1 cellular context compared by ENCODE assay signal in genomic region chr10:68720793-68721672, GRCh38.
A peak's percentile ranks its signal among the peaks of the same experiment; 100 is the strongest.
TF ChIP-seq lines count a peak whose summit lies in the region.

A gene with protein sequence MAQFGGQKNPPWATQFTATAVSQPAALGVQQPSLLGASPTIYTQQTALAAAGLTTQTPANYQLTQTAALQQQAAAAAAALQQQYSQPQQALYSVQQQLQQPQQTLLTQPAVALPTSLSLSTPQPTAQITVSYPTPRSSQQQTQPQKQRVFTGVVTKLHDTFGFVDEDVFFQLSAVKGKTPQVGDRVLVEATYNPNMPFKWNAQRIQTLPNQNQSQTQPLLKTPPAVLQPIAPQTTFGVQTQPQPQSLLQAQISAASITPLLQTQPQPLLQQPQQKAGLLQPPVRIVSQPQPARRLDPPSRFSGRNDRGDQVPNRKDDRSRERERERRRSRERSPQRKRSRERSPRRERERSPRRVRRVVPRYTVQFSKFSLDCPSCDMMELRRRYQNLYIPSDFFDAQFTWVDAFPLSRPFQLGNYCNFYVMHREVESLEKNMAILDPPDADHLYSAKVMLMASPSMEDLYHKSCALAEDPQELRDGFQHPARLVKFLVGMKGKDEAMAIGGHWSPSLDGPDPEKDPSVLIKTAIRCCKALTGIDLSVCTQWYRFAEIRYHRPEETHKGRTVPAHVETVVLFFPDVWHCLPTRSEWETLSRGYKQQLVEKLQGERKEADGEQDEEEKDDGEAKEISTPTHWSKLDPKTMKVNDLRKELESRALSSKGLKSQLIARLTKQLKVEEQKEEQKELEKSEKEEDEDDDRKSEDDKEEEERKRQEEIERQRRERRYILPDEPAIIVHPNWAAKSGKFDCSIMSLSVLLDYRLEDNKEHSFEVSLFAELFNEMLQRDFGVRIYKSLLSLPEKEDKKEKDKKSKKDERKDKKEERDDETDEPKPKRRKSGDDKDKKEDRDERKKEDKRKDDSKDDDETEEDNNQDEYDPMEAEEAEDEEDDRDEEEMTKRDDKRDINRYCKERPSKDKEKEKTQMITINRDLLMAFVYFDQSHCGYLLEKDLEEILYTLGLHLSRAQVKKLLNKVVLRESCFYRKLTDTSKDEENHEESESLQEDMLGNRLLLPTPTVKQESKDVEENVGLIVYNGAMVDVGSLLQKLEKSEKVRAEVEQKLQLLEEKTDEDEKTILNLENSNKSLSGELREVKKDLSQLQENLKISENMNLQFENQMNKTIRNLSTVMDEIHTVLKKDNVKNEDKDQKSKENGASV (plus strand): TSS chr10:68721239. CDS start chr10:68722505, 1,266 bp downstream.

TF ChIP-seq in K562, 482 proteins besides CTCF, POLR2A, EP300 and RAD21 (continued from another document and continues in another):
- TF ChIP-seq, protein P1, sequence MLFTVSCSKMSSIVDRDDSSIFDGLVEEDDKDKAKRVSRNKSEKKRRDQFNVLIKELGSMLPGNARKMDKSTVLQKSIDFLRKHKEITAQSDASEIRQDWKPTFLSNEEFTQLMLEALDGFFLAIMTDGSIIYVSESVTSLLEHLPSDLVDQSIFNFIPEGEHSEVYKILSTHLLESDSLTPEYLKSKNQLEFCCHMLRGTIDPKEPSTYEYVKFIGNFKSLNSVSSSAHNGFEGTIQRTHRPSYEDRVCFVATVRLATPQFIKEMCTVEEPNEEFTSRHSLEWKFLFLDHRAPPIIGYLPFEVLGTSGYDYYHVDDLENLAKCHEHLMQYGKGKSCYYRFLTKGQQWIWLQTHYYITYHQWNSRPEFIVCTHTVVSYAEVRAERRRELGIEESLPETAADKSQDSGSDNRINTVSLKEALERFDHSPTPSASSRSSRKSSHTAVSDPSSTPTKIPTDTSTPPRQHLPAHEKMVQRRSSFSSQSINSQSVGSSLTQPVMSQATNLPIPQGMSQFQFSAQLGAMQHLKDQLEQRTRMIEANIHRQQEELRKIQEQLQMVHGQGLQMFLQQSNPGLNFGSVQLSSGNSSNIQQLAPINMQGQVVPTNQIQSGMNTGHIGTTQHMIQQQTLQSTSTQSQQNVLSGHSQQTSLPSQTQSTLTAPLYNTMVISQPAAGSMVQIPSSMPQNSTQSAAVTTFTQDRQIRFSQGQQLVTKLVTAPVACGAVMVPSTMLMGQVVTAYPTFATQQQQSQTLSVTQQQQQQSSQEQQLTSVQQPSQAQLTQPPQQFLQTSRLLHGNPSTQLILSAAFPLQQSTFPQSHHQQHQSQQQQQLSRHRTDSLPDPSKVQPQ (CRISPR knock-in tag; IDR thresholded peaks at IDR 0.05; ENCODE audit: borderline replicate concordance): no peak
- TF ChIP-seq PURB (CRISPR knock-in tag; IDR thresholded peaks at IDR 0.05; ENCODE audit: low read depth) (no peak), ZNF184 (CRISPR knock-in tag; IDR thresholded peaks at IDR 0.05) (no peak), USF1 (CRISPR knock-in tag; IDR thresholded peaks at IDR 0.05) (peak; percentile 92), DIDO1 (tag; IDR thresholded peaks at IDR 0.05; ENCODE audit: low read depth) (no peak), ZNF431 (CRISPR knock-in tag; IDR thresholded peaks at IDR 0.05) (no peak), SMAD3 (CRISPR knock-in tag; conservative IDR thresholded peaks at IDR 0.05) (no peak; the same call in 1 of the 2 replicates), ZNF75A (CRISPR knock-in tag; IDR thresholded peaks at IDR 0.05) (no peak), ARID3A (IDR thresholded peaks at IDR 0.05; ENCODE audit: borderline replicate concordance, low read depth, low read length) (no peak), SMARCA5 (IDR thresholded peaks at IDR 0.05) (no peak), BCL6 (CRISPR knock-in tag; IDR thresholded peaks at IDR 0.05) (no peak), SLC30A9 (CRISPR knock-in tag; IDR thresholded peaks at IDR 0.05) (no peak), NEUROD1 (IDR thresholded peaks at IDR 0.05; ENCODE audit: borderline replicate concordance, low read depth, low read length, partially characterized antibody) (peak; percentile 51), BACH1 (tag; IDR thresholded peaks at IDR 0.05) (peak; percentile 76; the same call in 1 of the 2 replicates), PPARD (CRISPR knock-in tag; IDR thresholded peaks at IDR 0.05) (no peak), ZNF282 (CRISPR knock-in tag; IDR thresholded peaks at IDR 0.05) (no peak), GATAD2A (IDR thresholded peaks at IDR 0.05) (peak; percentile 84; the same call in 1 of the 2 replicates), ZNF449 (CRISPR knock-in tag; IDR thresholded peaks at IDR 0.05) (0 out of 2 replicates have a peak, but pooled peaks have one; percentile 70), PHTF2 (CRISPR knock-in tag; IDR thresholded peaks at IDR 0.05) (no peak), NRF1 (conservative IDR thresholded peaks at IDR 0.05 in 1 of 2, IDR thresholded peaks at IDR 0.05 in 1 of 2) (peak; percentile 94 to 95), MEF2D (tag; conservative IDR thresholded peaks at IDR 0.05; ENCODE audit: low read depth) (no peak; the same call in 1 of the 2 replicates), PHB (CRISPR knock-in tag; IDR thresholded peaks at IDR 0.05) (no peak), CCAR2 (IDR thresholded peaks at IDR 0.05; ENCODE audit: low read depth, low read length) (no peak), KHSRP (IDR thresholded peaks at IDR 0.05) (no peak)
- TF ChIP-seq, protein P2, sequence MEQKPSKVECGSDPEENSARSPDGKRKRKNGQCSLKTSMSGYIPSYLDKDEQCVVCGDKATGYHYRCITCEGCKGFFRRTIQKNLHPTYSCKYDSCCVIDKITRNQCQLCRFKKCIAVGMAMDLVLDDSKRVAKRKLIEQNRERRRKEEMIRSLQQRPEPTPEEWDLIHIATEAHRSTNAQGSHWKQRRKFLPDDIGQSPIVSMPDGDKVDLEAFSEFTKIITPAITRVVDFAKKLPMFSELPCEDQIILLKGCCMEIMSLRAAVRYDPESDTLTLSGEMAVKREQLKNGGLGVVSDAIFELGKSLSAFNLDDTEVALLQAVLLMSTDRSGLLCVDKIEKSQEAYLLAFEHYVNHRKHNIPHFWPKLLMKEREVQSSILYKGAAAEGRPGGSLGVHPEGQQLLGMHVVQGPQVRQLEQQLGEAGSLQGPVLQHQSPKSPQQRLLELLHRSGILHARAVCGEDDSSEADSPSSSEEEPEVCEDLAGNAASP (IDR thresholded peaks at IDR 0.05): no peak
- TF ChIP-seq, protein P3, sequence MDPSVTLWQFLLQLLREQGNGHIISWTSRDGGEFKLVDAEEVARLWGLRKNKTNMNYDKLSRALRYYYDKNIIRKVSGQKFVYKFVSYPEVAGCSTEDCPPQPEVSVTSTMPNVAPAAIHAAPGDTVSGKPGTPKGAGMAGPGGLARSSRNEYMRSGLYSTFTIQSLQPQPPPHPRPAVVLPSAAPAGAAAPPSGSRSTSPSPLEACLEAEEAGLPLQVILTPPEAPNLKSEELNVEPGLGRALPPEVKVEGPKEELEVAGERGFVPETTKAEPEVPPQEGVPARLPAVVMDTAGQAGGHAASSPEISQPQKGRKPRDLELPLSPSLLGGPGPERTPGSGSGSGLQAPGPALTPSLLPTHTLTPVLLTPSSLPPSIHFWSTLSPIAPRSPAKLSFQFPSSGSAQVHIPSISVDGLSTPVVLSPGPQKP (CRISPR knock-in tag; IDR thresholded peaks at IDR 0.05): no peak
- TF ChIP-seq, protein P4, sequence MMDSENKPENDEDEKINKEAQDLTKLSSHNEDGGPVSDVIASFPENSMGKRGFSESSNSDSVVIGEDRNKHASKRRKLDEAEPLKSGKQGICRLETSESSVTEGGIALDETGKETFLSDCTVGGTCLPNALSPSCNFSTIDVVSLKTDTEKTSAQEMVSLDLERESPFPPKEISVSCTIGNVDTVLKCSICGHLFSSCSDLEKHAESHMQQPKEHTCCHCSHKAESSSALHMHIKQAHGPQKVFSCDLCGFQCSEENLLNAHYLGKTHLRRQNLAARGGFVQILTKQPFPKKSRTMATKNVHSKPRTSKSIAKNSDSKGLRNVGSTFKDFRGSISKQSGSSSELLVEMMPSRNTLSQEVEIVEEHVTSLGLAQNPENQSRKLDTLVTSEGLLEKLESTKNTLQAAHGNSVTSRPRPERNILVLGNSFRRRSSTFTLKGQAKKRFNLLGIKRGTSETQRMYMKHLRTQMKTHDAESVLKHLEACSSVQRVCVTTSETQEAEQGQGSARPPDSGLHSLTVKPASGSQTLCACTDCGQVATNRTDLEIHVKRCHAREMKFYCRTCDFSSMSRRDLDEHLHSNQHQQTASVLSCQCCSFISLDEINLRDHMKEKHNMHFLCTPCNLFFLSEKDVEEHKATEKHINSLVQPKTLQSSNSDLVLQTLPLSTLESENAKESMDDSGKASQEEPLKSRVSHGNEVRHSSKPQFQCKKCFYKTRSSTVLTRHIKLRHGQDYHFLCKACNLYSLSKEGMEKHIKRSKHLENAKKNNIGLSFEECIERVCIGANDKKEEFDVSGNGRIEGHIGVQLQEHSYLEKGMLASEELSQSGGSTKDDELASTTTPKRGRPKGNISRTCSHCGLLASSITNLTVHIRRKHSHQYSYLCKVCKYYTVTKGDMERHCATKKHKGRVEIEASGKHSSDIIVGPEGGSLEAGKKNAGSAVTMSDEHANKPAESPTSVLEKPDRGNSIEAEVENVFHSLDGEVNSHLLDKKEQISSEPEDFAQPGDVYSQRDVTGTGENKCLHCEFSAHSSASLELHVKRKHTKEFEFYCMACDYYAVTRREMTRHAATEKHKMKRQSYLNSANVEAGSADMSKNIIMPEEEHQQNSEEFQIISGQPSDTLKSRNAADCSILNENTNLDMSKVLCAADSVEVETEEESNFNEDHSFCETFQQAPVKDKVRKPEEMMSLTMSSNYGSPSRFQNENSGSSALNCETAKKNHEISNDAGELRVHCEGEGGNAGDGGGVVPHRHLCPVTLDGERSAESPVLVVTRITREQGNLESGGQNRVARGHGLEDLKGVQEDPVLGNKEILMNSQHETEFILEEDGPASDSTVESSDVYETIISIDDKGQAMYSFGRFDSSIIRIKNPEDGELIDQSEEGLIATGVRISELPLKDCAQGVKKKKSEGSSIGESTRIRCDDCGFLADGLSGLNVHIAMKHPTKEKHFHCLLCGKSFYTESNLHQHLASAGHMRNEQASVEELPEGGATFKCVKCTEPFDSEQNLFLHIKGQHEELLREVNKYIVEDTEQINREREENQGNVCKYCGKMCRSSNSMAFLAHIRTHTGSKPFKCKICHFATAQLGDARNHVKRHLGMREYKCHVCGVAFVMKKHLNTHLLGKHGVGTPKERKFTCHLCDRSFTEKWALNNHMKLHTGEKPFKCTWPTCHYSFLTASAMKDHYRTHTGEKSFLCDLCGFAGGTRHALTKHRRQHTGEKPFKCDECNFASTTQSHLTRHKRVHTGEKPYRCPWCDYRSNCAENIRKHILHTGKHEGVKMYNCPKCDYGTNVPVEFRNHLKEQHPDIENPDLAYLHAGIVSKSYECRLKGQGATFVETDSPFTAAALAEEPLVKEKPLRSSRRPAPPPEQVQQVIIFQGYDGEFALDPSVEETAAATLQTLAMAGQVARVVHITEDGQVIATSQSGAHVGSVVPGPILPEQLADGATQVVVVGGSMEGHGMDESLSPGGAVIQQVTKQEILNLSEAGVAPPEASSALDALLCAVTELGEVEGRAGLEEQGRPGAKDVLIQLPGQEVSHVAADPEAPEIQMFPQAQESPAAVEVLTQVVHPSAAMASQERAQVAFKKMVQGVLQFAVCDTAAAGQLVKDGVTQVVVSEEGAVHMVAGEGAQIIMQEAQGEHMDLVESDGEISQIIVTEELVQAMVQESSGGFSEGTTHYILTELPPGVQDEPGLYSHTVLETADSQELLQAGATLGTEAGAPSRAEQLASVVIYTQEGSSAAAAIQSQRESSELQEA (IDR thresholded peaks at IDR 0.05; ENCODE audit: low read depth): no peak
- TF ChIP-seq, protein P5, sequence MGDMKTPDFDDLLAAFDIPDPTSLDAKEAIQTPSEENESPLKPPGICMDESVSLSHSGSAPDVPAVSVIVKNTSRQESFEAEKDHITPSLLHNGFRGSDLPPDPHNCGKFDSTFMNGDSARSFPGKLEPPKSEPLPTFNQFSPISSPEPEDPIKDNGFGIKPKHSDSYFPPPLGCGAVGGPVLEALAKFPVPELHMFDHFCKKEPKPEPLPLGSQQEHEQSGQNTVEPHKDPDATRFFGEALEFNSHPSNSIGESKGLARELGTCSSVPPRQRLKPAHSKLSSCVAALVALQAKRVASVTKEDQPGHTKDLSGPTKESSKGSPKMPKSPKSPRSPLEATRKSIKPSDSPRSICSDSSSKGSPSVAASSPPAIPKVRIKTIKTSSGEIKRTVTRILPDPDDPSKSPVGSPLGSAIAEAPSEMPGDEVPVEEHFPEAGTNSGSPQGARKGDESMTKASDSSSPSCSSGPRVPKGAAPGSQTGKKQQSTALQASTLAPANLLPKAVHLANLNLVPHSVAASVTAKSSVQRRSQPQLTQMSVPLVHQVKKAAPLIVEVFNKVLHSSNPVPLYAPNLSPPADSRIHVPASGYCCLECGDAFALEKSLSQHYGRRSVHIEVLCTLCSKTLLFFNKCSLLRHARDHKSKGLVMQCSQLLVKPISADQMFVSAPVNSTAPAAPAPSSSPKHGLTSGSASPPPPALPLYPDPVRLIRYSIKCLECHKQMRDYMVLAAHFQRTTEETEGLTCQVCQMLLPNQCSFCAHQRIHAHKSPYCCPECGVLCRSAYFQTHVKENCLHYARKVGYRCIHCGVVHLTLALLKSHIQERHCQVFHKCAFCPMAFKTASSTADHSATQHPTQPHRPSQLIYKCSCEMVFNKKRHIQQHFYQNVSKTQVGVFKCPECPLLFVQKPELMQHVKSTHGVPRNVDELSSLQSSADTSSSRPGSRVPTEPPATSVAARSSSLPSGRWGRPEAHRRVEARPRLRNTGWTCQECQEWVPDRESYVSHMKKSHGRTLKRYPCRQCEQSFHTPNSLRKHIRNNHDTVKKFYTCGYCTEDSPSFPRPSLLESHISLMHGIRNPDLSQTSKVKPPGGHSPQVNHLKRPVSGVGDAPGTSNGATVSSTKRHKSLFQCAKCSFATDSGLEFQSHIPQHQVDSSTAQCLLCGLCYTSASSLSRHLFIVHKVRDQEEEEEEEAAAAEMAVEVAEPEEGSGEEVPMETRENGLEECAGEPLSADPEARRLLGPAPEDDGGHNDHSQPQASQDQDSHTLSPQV (IDR thresholded peaks at IDR 0.05): peak; percentile 95
